ENCODE assay signal across 15 cellular contexts in the genomic region with DNA sequence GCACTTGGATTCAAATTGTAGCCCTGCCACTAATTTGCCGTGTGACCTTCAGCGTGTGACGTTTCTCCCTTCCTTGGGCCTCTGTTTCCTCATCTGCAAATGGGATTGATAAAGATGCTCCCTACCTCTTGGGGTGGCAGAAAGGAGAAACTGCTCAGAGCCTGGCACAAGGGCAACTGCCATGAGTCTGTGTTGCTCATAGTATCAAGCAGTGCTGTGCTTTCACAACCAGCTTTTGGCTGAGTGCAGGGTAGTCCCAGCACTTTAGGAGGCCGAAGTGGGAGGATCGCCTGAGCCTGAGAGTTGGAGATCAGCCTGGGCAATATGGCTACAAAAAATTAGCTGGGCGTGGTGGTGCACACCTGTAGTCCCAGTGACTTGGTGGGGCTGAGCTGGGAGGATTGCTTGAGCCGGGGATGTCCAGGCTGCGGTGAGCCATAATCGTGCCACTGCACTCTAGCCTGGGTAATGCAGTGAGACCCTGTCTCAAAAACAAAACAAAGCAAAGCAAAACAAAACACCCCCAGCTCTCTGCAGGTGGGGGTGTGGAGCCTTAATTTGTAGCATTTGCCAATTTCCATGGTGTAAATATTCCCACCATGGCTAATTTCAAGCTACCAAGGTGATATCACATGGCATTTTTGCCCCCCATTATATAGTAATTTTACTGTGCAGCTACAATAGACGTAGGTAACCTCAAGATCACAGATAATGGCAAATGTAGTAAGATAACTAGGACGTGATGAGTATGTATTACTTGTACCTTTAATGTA. TPM values are rescaled to one million over a fixed set of nuclear protein-coding genes. Genes with fewer than 3 reads are reported as not detected.
DNase-seq lines count a peak whose midpoint lies in the region; ATAC-seq, FAIRE-seq and TF ChIP-seq lines count a peak whose summit lies in the region.
"Had no signal": no experiment of that assay in that cellular context is flagged by ENCODE, and none has a peak within 500 bp of the region (broad histone marks: within the 10 kb centered on the region; RNA-seq: fewer than 3 reads in every experiment).

No MANE protein-coding gene starts in this region.

- H3K36me3 Mint-ChIP-seq in MCF 10A (ENCODE audit: insufficient read depth, unreplicated experiment): no peaks in the 10 kb centered on the region
- no peaks in the 10 kb centered on the region for H3K36me3 Mint-ChIP-seq in effector memory CD8-positive, alpha-beta T cell (ENCODE audit: insufficient read depth)
- H3K36me3 Mint-ChIP-seq in type B pancreatic cell: no peaks in the 10 kb centered on the region

- H3K4me2 ChIP-seq in mammary epithelial cell (ENCODE audit: insufficient read depth, low read depth, low read length): no peak overlapping the region

- H3K79me2 ChIP-seq in mammary epithelial cell (ENCODE audit: insufficient read depth, low read length): peaks cover 31% of the 10 kb centered on the region

- TF ChIP-seq CTCF in mammary epithelial cell (conservative IDR thresholded peaks at IDR 0.05 in 1 of 2, IDR thresholded peaks at IDR 0.05 in 1 of 2; ENCODE audit: extremely low read depth in 1 of 2, insufficient read depth in 1 of 2, low read depth in 1 of 2, low read length in 2 of 2): no peak
- no peak for TF ChIP-seq CTCF in MCF 10A (IDR thresholded peaks at IDR 0.05; ENCODE audit: unreplicated experiment)
- no peak for TF ChIP-seq CTCF in type B pancreatic cell (conservative IDR thresholded peaks at IDR 0.05)

- H3K27ac ChIP-seq in mammary epithelial cell (ENCODE audit: insufficient read depth, low read depth, low read length): no peak overlapping the region
- H3K27ac ChIP-seq: foreskin keratinocyte, lower lobe of right lung, parathyroid adenoma had no signal

- CTCF ChIA-PET in mammary epithelial cell (lab: Charles Lee; ENCODE audit: low non-redundant PET): no interaction called here
- CTCF ChIA-PET in MCF 10A (lab: Yijun Ruan, JAX): interaction anchor here (0.6 to 1.7 kb wide), 16 partner anchors 10 to 258 kb away, joined by 3 to 14 read pairs (median 3); partner anchors contain the start of gene BLOC1S3

- POLR2A ChIA-PET in MCF 10A (lab: Yijun Ruan, JAX): interaction anchor here (0.7 to 2.4 kb wide), 4 partner anchors 18 to 157 kb away, joined by 3 to 20 read pairs (median 3); partner anchors contain the start of genes BLOC1S3, PPP1R37 and TRAPPC6A

- peaks cover 31% of the 10 kb centered on the region for H3K4me1 ChIP-seq in mammary epithelial cell (ENCODE audit: insufficient read depth, low read length)
- H3K4me1 ChIP-seq: foreskin keratinocyte had no signal

- no peaks in the 10 kb centered on the region for H4K20me1 ChIP-seq in mammary epithelial cell (ENCODE audit: insufficient read depth, low read length)

- H3K4me3 ChIP-seq in mammary epithelial cell (replicated peaks in 1 of 3; ENCODE audit: insufficient read depth in 1 of 3, low read depth in 2 of 3, low read length in 3 of 3): no peak overlapping the region

- 73% methylated on average over 6 of the region's 11 CpGs for WGBS in mammary epithelial cell (ENCODE audit: low coverage, missing lambda C conversion rate)

- no peak for FAIRE-seq in RCC 7860 (lab: Jason Lieb, UNC)
- FAIRE-seq: bronchial epithelial cell had no signal

- BruUV-seq in mammary epithelial cell (replicated peaks; lab: Mats Ljungman, UMichigan) (no TSS peak), MCF 10A (replicated peaks; lab: Mats Ljungman, UMichigan) (no TSS peak)

- H3K27ac Mint-ChIP-seq in MCF 10A (ENCODE audit: low read depth, unreplicated experiment) (no peak overlapping the region), type B pancreatic cell (no peak overlapping the region)
- H3K27ac Mint-ChIP-seq in effector memory CD8-positive, alpha-beta T cell: no peak overlapping the region

- no peaks in the 10 kb centered on the region for H3K9me3 Mint-ChIP-seq in MCF 10A (ENCODE audit: unreplicated experiment)
- no peaks in the 10 kb centered on the region for H3K9me3 Mint-ChIP-seq in effector memory CD8-positive, alpha-beta T cell
- H3K9me3 Mint-ChIP-seq in type B pancreatic cell: no peaks in the 10 kb centered on the region

- H3K27me3 Mint-ChIP-seq in MCF 10A (ENCODE audit: insufficient read depth, unreplicated experiment) (peaks cover 10% of the 10 kb centered on the region), type B pancreatic cell (peaks cover 7% of the 10 kb centered on the region)
- peaks cover 9 to 18% of the 10 kb centered on the region in 2 donors for H3K27me3 Mint-ChIP-seq in effector memory CD8-positive, alpha-beta T cell

- ATAC-seq in effector memory CD8-positive, alpha-beta T cell (replicated peaks): no peak
- ATAC-seq in esophagus mucosa: no peak

- peaks cover 20% of the 10 kb centered on the region for H3K4me1 Mint-ChIP-seq in MCF 10A (ENCODE audit: insufficient read depth, unreplicated experiment)
- H3K4me1 Mint-ChIP-seq in effector memory CD8-positive, alpha-beta T cell (ENCODE audit: low read depth in 2 of 2): peaks cover 31 to 34% of the 10 kb centered on the region in 2 donors
- peaks cover 30% of the 10 kb centered on the region for H3K4me1 Mint-ChIP-seq in type B pancreatic cell (ENCODE audit: unreplicated experiment)

- intact Hi-C loops in mammary epithelial cell (cut with micrococcal nuclease): loop anchor here (1.0 to 5.0 kb wide), 3 partner anchors 89 to 235 kb away; no protein-coding TSS in a partner anchor
- intact Hi-C loops in MCF 10A (cut with micrococcal nuclease): loop anchor here (2.0 to 10.0 kb wide), 5 partner anchors 47 to 228 kb away; partner anchors contain the start of genes NKPD1 and PPP1R37

- no peak overlapping the region for H3K9ac ChIP-seq in mammary epithelial cell (ENCODE audit: insufficient read depth, low read length)
- H3K9ac ChIP-seq: parathyroid adenoma had no signal

- in situ Hi-C loops in mammary epithelial cell (cut with MboI; ENCODE audit: low sequenced_read_pairs in 2 of 2): loop anchor here in 1 of 2 donors (10.0 kb wide), 1 partner anchor 55 kb away; no protein-coding TSS in a partner anchor

- no peaks in the 10 kb centered on the region for H3K27me3 ChIP-seq in mammary epithelial cell (ENCODE audit: insufficient read depth, low read length)
- H3K27me3 ChIP-seq: foreskin keratinocyte had no signal

- dilution Hi-C loops in mammary epithelial cell (cut with HindIII; ENCODE audit: low sequenced_read_pairs): loop anchor here (25.0 kb wide), 1 partner anchor 212 kb away; the partner anchor contains the start of gene CLASRP

- no peaks in the 10 kb centered on the region for H3K9me3 ChIP-seq in mammary epithelial cell (replicated peaks; ENCODE audit: insufficient read depth, low read length)
- H3K9me3 ChIP-seq: lower lobe of right lung had no signal

- H2AFZ ChIP-seq in mammary epithelial cell (ENCODE audit: low read depth, low read length): no peak overlapping the region

- peak; percentile 21 for DNase-seq in mammary epithelial cell
- no peak for DNase-seq in MCF 10A (ENCODE audit: unreplicated experiment)
- DNase-seq in NAMALWA (ENCODE audit: low spot score): peak; percentile 21
- DNase-seq in effector memory CD8-positive, alpha-beta T cell: no peak
- no peak for DNase-seq in type B pancreatic cell (ENCODE audit: extremely low spot score, unreplicated experiment)
- DNase-seq in RCC 7860 (ENCODE audit: low spot score): no peak
- no peak for DNase-seq in islet precursor cell
- DNase-seq: NCI-H2029 had no signal

- H3K36me3 ChIP-seq in mammary epithelial cell (ENCODE audit: insufficient read depth, low read length): no peaks in the 10 kb centered on the region
- H3K36me3 ChIP-seq: lower lobe of right lung had no signal

- H3K4me3 Mint-ChIP-seq in MCF 10A (ENCODE audit: unreplicated experiment): no peak overlapping the region
- H3K4me3 Mint-ChIP-seq in effector memory CD8-positive, alpha-beta T cell: peak overlapping the region; percentile 78 to 84
- H3K4me3 Mint-ChIP-seq in type B pancreatic cell: peak overlapping the region; percentile 76

RNA-seq across cellular contexts. Expression of gene MARK4, which starts 1.6 kb away (rescaled TPM):
- 10 to 100 TPM; 13.3 to 48.9 TPM for total RNA-seq in mammary epithelial cell
- 21.5 TPM for polyA plus RNA-seq in mammary epithelial cell
- polyA minus RNA-seq in mammary epithelial cell: 150 TPM
- total RNA-seq in MCF 10A (2022): 22.4 and 24.2 TPM in 2 replicates
- total RNA-seq in type B pancreatic cell (ENCODE audit: low replicate concordance): 38.8 and 47.3 TPM in 2 replicates
- total RNA-seq in esophagus mucosa: 21.0 TPM

RNA-seq across cellular contexts. Expression of gene EXOC3L2, which starts 4.2 kb away (rescaled TPM):
- total RNA-seq in mammary epithelial cell (under 1 TPM in 1 of 2 donors, not detected in 1; 0.35 TPM), MCF 10A (2022) (not detected in 2 replicates), type B pancreatic cell (ENCODE audit: low replicate concordance) (0.60 TPM in 1 of 2 replicates, not detected in the other), esophagus mucosa (1.1 TPM)
- polyA plus RNA-seq in mammary epithelial cell: 0.23 TPM
- polyA minus RNA-seq in mammary epithelial cell: 0.52 TPM
- total RNA-seq: bronchial epithelial cell; LHCN-M2; T-helper 1 cell treated with Interleukin-12 subunit alpha and Interleukin-12 subunit beta and Interleukin-4 antibody, amounts not matched to agents 30 ng/mL and 1 ng/mL, for 36 hours had no signal

Comparison
In these comparisons a context has a peak if more than half of its experiments do, and no peak if none do; other contexts are left out.
1. DNase-seq: peak in mammary epithelial cell (single experiment) and NAMALWA (single experiment); none in MCF 10A (single experiment), effector memory CD8-positive, alpha-beta T cell (0 of 3), type B pancreatic cell (single experiment), RCC 7860 (single experiment) and islet precursor cell (single experiment).